In genomic region chr18:59559528-59559927, GRCh38 we compare ENCODE assay signal across 23 cellular contexts.
"Had no signal": no experiment of that assay in that cellular context is flagged by ENCODE, and none has a peak within 500 bp of the region (broad histone marks: within the 10 kb centered on the region; RNA-seq: fewer than 3 reads in every experiment).

No MANE protein-coding gene starts in this region.

- H3K36me3 Mint-ChIP-seq: stimulated activated naive B cell treated with anti-CD40 and anti-IgM and Interleukin-4, amounts not matched to agents 10 μg/mL and 1 μg/mL and 100 μg/mL, for 72 hours had no signal

- H3K4me3 ChIP-seq: hepatocyte, lower lobe of right lung, ovary, skin epidermis, stomach, testis, thyroid gland, transverse colon, upper lobe of left lung, vagina had no signal

- H3K27me3 ChIP-seq: hepatocyte, ovary, stomach, testis, thyroid gland, transverse colon, upper lobe of left lung, vagina had no signal

- H3K27ac Mint-ChIP-seq: natural killer cell; progenitor cell of endocrine pancreas; stimulated activated naive B cell treated with anti-CD40 and anti-IgM and Interleukin-4, amounts not matched to agents 10 μg/mL and 1 μg/mL and 100 μg/mL, for 72 hours had no signal

- H3K4me1 ChIP-seq: lower lobe of right lung, stomach, testis, transverse colon had no signal

- H3K9me3 ChIP-seq: lower lobe of right lung, ovary, testis, thyroid gland, transverse colon, vagina had no signal

- ATAC-seq: lower lobe of right lung; natural killer cell; sciatic nerve; stimulated activated naive B cell treated with anti-CD40 and anti-IgM and Interleukin-4, amounts not matched to agents 10 μg/mL and 1 μg/mL and 100 μg/mL, for 72 hours; stimulated activated naive CD8-positive, alpha-beta T cell treated with anti-CD3 and anti-CD28 coated beads, Interleukin-15, Interleukin-2, amounts not matched to agents 100 U/mL and 50 U/mL, for 24 hours had no signal

- H3K4me3 Mint-ChIP-seq: natural killer cell; stimulated activated naive B cell treated with anti-CD40 and anti-IgM and Interleukin-4, amounts not matched to agents 10 μg/mL and 1 μg/mL and 100 μg/mL, for 72 hours had no signal

- DNase-seq: islet precursor cell; lower lobe of right lung; mammary epithelial cell; mesenchymal stem cell; natural killer cell; ovary; right cardiac atrium; stimulated activated CD4-positive, alpha-beta T cell treated with anti-CD3 and anti-CD28 coated beads, Interleukin-12 subunit alpha, Interleukin-12 subunit beta, amount 100 ng/mL, for 4 hours; stimulated activated CD4-positive, alpha-beta T cell treated with anti-CD3 and anti-CD28 coated beads, Interleukin-15, amount 100 ng/mL, for 24 hours; stimulated activated CD4-positive, alpha-beta T cell treated with anti-CD3 and anti-CD28 coated beads, Interleukin-2, amount 100 ng/mL, for 24 hours; stimulated activated CD4-positive, alpha-beta T cell treated with anti-CD3 and anti-CD28 coated beads, Interleukin-4, amount 100 ng/mL, for 1 hour; stimulated activated naive B cell treated with anti-CD40 and anti-IgM and Interleukin-4, amounts not matched to agents 10 μg/mL and 1 μg/mL and 100 μg/mL, for 72 hours; stimulated activated naive CD8-positive, alpha-beta T cell treated with anti-CD3 and anti-CD28 coated beads, Interleukin-15, Interleukin-2, amounts not matched to agents 100 U/mL and 50 U/mL, for 24 hours; stomach; testis; thyroid gland; transverse colon; upper lobe of left lung had no signal

- H3K36me3 ChIP-seq: lower lobe of right lung, ovary, stomach, thyroid gland, transverse colon, upper lobe of left lung, vagina had no signal

- H3K27ac ChIP-seq: hepatocyte, lower lobe of right lung, ovary, skin epidermis, stomach, testis, transverse colon, upper lobe of left lung, vagina had no signal

- H3K4me1 Mint-ChIP-seq: natural killer cell; stimulated activated naive B cell treated with anti-CD40 and anti-IgM and Interleukin-4, amounts not matched to agents 10 μg/mL and 1 μg/mL and 100 μg/mL, for 72 hours had no signal
